ENCODE assay signal across 1 cellular context in genomic region chr1:145957443-145958319, GRCh38.
A peak's percentile ranks its signal among the peaks of the same experiment; 100 is the strongest.
TF ChIP-seq lines count a peak whose summit lies in the region.

Gene LIX1L, minus strand, starts transcription at chr1:145958017. Its CDS starts 90 bp downstream, at chr1:145957927.

TF ChIP-seq in K562, 482 proteins besides CTCF, POLR2A, EP300 and RAD21 (continued from another document and continues in another):
- TF ChIP-seq GMEB1 (CRISPR knock-in tag; IDR thresholded peaks at IDR 0.05) (peak; percentile 73), ERF (CRISPR knock-in tag; IDR thresholded peaks at IDR 0.05) (0 out of 2 replicates have a peak, but pooled peaks have one; percentile 16), ZBTB40 (IDR thresholded peaks at IDR 0.05) (peak; percentile 11), ZBTB40 (CRISPR knock-in tag; IDR thresholded peaks at IDR 0.05) (no peak), ZBTB8A (IDR thresholded peaks at IDR 0.05; ENCODE audit: partially characterized antibody) (no peak), SAFB2 (IDR thresholded peaks at IDR 0.05; ENCODE audit: borderline replicate concordance, low read depth, low read length, severe bottlenecking) (no peak), ATF2 (CRISPR knock-in tag; IDR thresholded peaks at IDR 0.05) (no peak), EP400 (IDR thresholded peaks at IDR 0.05) (peak; percentile 36; the same call in 1 of the 2 replicates), HMGN3 (IDR thresholded peaks at IDR 0.05; ENCODE audit: borderline replicate concordance, extremely low read depth, insufficient read length, low read depth, low read length) (peak; percentile 31), ATF7 (IDR thresholded peaks at IDR 0.05) (peak; percentile 38), BRD4 (IDR thresholded peaks at IDR 0.05) (no peak), PHF8 (IDR thresholded peaks at IDR 0.05; ENCODE audit: borderline replicate concordance, low read length) (peak; percentile 69; the same call in 1 of the 2 replicates), TFAP4 (CRISPR knock-in tag; IDR thresholded peaks at IDR 0.05; ENCODE audit: borderline replicate concordance) (peak; percentile 63; the same call in 1 of the 2 replicates), SMARCB1 (IDR thresholded peaks at IDR 0.05; ENCODE audit: insufficient read length, low read depth) (peak; percentile 37), DDX20 (tag; IDR thresholded peaks at IDR 0.05; ENCODE audit: low read depth) (no peak), FOS (IDR thresholded peaks at IDR 0.05; ENCODE audit: extremely low read depth, insufficient read length) (peak; percentile 48), ZNF79 (CRISPR knock-in tag; IDR thresholded peaks at IDR 0.05; ENCODE audit: low read depth) (no peak), HEY1 (CRISPR knock-in tag; IDR thresholded peaks at IDR 0.05; ENCODE audit: borderline replicate concordance) (no peak), UBTF (IDR thresholded peaks at IDR 0.05; ENCODE audit: borderline replicate concordance in 1 of 2, low read depth in 2 of 2, low read length in 2 of 2) (peak in 1 of 2 experiments; percentile 53; a peak in 1 of 4 replicates), CHD1 (IDR thresholded peaks at IDR 0.05; ENCODE audit: low read length) (peak; percentile 58), SP1 (CRISPR knock-in tag; IDR thresholded peaks at IDR 0.05) (peak; percentile 84), SUPT5H (IDR thresholded peaks at IDR 0.05) (peak; percentile 51; the same call in 1 of the 2 replicates), TAF1 (IDR thresholded peaks at IDR 0.05; ENCODE audit: control insufficient read depth, extremely low read depth, insufficient read depth, low read length, severe bottlenecking) (peak; percentile 14), MYNN (IDR thresholded peaks at IDR 0.05) (peak; percentile 76), MYNN (CRISPR knock-in tag; IDR thresholded peaks at IDR 0.05) (no peak), ZNF197 (CRISPR knock-in tag; IDR thresholded peaks at IDR 0.05; ENCODE audit: low read depth) (no peak), ZNF165 (CRISPR knock-in tag; IDR thresholded peaks at IDR 0.05; ENCODE audit: borderline replicate concordance) (no peak), HNRNPL (IDR thresholded peaks at IDR 0.05; ENCODE audit: low read depth, low read length) (peak; percentile 88; the same call in 1 of the 2 replicates), MAFK (IDR thresholded peaks at IDR 0.05; ENCODE audit: low read length) (no peak), KDM4B (IDR thresholded peaks at IDR 0.05; ENCODE audit: borderline replicate concordance in 2 of 2, low read depth in 1 of 2) (no peak), FOXJ2 (tag; IDR thresholded peaks at IDR 0.05) (peak; percentile 5; the same call in 1 of the 2 replicates), KAT7 (CRISPR knock-in tag; IDR thresholded peaks at IDR 0.05; ENCODE audit: borderline replicate concordance) (0 out of 2 replicates have a peak, but pooled peaks have one; percentile 51), NRF1 (conservative IDR thresholded peaks at IDR 0.05 in 1 of 2, IDR thresholded peaks at IDR 0.05 in 1 of 2) (peak; percentile 60 to 66), BRF1 (IDR thresholded peaks at IDR 0.05; ENCODE audit: borderline replicate concordance, extremely low read depth, insufficient read length) (no peak), RNF2 (IDR thresholded peaks at IDR 0.05) (0 out of 2 replicates have a peak, but pooled peaks have one; percentile 38), SAP30 (IDR thresholded peaks at IDR 0.05; ENCODE audit: borderline replicate concordance, insufficient read depth, low read depth, low read length, poor library complexity, severe bottlenecking) (peak; percentile 61), HDAC2 (IDR thresholded peaks at IDR 0.05) (0 out of 2 replicates have a peak, but pooled peaks have one; percentile 16)
- TF ChIP-seq, protein P1, sequence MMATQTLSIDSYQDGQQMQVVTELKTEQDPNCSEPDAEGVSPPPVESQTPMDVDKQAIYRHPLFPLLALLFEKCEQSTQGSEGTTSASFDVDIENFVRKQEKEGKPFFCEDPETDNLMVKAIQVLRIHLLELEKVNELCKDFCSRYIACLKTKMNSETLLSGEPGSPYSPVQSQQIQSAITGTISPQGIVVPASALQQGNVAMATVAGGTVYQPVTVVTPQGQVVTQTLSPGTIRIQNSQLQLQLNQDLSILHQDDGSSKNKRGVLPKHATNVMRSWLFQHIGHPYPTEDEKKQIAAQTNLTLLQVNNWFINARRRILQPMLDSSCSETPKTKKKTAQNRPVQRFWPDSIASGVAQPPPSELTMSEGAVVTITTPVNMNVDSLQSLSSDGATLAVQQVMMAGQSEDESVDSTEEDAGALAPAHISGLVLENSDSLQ (IDR thresholded peaks at IDR 0.05): peak; percentile 99
- TF ChIP-seq, protein P2, sequence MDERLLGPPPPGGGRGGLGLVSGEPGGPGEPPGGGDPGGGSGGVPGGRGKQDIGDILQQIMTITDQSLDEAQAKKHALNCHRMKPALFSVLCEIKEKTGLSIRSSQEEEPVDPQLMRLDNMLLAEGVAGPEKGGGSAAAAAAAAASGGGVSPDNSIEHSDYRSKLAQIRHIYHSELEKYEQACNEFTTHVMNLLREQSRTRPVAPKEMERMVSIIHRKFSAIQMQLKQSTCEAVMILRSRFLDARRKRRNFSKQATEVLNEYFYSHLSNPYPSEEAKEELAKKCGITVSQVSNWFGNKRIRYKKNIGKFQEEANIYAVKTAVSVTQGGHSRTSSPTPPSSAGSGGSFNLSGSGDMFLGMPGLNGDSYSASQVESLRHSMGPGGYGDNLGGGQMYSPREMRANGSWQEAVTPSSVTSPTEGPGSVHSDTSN (CRISPR knock-in tag; IDR thresholded peaks at IDR 0.05; ENCODE audit: low read depth): peak; percentile 92
- TF ChIP-seq, protein P2 (tag; conservative IDR thresholded peaks at IDR 0.05; ENCODE audit: low read depth): peak; percentile 98
- TF ChIP-seq, protein P3, sequence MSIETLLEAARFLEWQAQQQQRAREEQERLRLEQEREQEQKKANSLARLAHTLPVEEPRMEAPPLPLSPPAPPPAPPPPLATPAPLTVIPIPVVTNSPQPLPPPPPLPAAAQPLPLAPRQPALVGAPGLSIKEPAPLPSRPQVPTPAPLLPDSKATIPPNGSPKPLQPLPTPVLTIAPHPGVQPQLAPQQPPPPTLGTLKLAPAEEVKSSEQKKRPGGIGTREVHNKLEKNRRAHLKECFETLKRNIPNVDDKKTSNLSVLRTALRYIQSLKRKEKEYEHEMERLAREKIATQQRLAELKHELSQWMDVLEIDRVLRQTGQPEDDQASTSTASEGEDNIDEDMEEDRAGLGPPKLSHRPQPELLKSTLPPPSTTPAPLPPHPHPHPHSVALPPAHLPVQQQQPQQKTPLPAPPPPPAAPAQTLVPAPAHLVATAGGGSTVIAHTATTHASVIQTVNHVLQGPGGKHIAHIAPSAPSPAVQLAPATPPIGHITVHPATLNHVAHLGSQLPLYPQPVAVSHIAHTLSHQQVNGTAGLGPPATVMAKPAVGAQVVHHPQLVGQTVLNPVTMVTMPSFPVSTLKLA (conservative IDR thresholded peaks at IDR 0.05): peak; percentile 51 to 58; a peak in 2 of 4 replicates
